19 cellular contexts compared by ENCODE assay signal in the genomic region with DNA sequence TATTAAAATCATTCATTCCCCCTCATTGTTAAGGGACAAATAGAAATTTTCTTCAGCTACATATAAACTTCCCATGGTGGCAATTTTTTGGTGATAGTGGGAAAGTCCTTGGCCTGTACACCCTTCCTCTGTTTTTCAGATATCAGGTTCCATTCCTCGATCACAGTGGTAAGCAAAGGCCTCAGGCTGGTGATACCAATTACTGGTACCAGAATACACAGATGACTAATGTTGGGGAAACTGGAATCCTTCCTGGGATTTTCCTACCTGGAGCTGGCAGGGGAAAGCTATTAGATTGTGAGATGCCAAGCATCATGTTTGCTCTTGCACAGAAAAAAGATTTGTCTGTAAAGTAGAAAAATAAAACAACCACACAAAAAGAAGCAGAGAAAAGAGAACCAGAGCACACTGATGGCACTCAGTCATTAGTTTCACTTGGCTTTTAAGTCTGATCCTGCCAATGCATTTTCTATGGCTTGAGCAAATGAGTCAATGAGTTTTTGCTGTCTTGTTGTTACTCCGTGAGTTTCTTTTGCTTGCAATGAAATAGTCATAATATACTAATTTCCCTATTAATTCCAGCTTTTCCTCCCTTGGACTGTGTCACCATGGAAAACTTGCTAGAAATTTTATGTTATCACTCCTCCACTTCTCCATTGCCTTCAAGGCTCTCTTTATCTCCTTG.
DNase-seq lines count a peak whose midpoint lies in the region; ATAC-seq, FAIRE-seq and TF ChIP-seq lines count a peak whose summit lies in the region.
"Had no signal": no experiment of that assay in that cellular context is flagged by ENCODE, and none has a peak within 500 bp of the region (broad histone marks: within the 10 kb centered on the region; RNA-seq: fewer than 3 reads in every experiment).

No MANE protein-coding gene starts in this region.

- H3K4me3 Mint-ChIP-seq in GM23338 (no peak overlapping the region), neural progenitor cell (no peak overlapping the region)
- no peak overlapping the region for H3K4me3 Mint-ChIP-seq in stimulated activated naive B cell treated with anti-CD40 and anti-IgM and Interleukin-4, amounts not matched to agents 10 μg/mL and 1 μg/mL and 100 μg/mL, for 72 hours
- H3K4me3 Mint-ChIP-seq: CD4-positive, alpha-beta memory T cell had no signal

- H3K4me2 ChIP-seq in GM23338, result no peak overlapping the region
- peak overlapping the region; percentile 5 for H3K4me2 ChIP-seq in neural progenitor cell

- ATAC-seq in GM23338 (no peak), HG02678 (IDR thresholded peaks at IDR 0.05; ENCODE audit: unreplicated experiment) (no peak)
- ATAC-seq in stimulated activated naive B cell treated with anti-CD40 and anti-IgM and Interleukin-4, amounts not matched to agents 10 μg/mL and 1 μg/mL and 100 μg/mL, for 72 hours (replicated peaks), result no peak
- ATAC-seq: HCT116 had no signal

- peaks cover 3% of the 10 kb centered on the region; the same call in 1 of the 3 replicates for H3K36me3 Mint-ChIP-seq in GM23338 (ENCODE audit: low read depth)
- peaks cover 4% of the 10 kb centered on the region for H3K36me3 Mint-ChIP-seq in neural progenitor cell
- H3K36me3 Mint-ChIP-seq in stimulated activated naive B cell treated with anti-CD40 and anti-IgM and Interleukin-4, amounts not matched to agents 10 μg/mL and 1 μg/mL and 100 μg/mL, for 72 hours, result no peaks in the 10 kb centered on the region
- H3K36me3 Mint-ChIP-seq: CD4-positive, alpha-beta memory T cell had no signal

- no peak overlapping the region for H3K4me3 ChIP-seq in GM23338
- no peak overlapping the region for H3K4me3 ChIP-seq in neural progenitor cell
- H3K4me3 ChIP-seq: SJCRH30 had no signal

- no peak overlapping the region for H3K27ac ChIP-seq in GM23338 (ENCODE audit: low read depth)
- H3K27ac ChIP-seq in neural progenitor cell, result no peak overlapping the region
- H3K27ac ChIP-seq: HL-60, SJCRH30 had no signal

- H3K9me3 ChIP-seq in neural progenitor cell (ENCODE audit: low read depth), result no peaks in the 10 kb centered on the region
- H3K9me3 ChIP-seq: BE2C, SJCRH30 had no signal

- H3K36me3 ChIP-seq in GM23338 (ENCODE audit: insufficient read depth), result no peaks in the 10 kb centered on the region
- H3K36me3 ChIP-seq in neural progenitor cell, result no peaks in the 10 kb centered on the region
- H3K36me3 ChIP-seq: BE2C had no signal

- H3K4me1 ChIP-seq in GM23338 (ENCODE audit: insufficient read depth) (peaks cover 18% of the 10 kb centered on the region; the same call in 1 of the 2 replicates), neural progenitor cell (peaks cover 60% of the 10 kb centered on the region)

- H4K20me1 ChIP-seq in GM23338 (replicated peaks; ENCODE audit: insufficient read depth) (no peaks in the 10 kb centered on the region), neural progenitor cell (ENCODE audit: low read depth) (no peaks in the 10 kb centered on the region)

- H3K4me1 Mint-ChIP-seq in GM23338, result peaks cover 39% of the 10 kb centered on the region
- peaks cover 9% of the 10 kb centered on the region for H3K4me1 Mint-ChIP-seq in neural progenitor cell
- H3K4me1 Mint-ChIP-seq in stimulated activated naive B cell treated with anti-CD40 and anti-IgM and Interleukin-4, amounts not matched to agents 10 μg/mL and 1 μg/mL and 100 μg/mL, for 72 hours, result no peaks in the 10 kb centered on the region
- H3K4me1 Mint-ChIP-seq: CD4-positive, alpha-beta memory T cell had no signal

- H3K9ac ChIP-seq in neural progenitor cell, result no peak overlapping the region

- H3F3A ChIP-seq in GM23338 (replicated peaks; ENCODE audit: low read depth) (no peaks in the 10 kb centered on the region), neural progenitor cell (ENCODE audit: low read depth) (peaks cover 7% of the 10 kb centered on the region)

- DNase-seq in GM23338 (ENCODE audit: low spot score), result no peak
- DNase-seq in NCI-H226, result peak; percentile 66
- peak; percentile 72 for DNase-seq in cerebellum (ENCODE audit: low spot score)
- no peak for DNase-seq in neural progenitor cell (ENCODE audit: low spot score)
- DNase-seq in stimulated activated naive B cell treated with anti-CD40 and anti-IgM and Interleukin-4, amounts not matched to agents 10 μg/mL and 1 μg/mL and 100 μg/mL, for 72 hours, result no peak
- DNase-seq in HTR-8/SVneo (ENCODE audit: insufficient read length, low spot score), result no peak
- DNase-seq: BE2C; CD4-positive, alpha-beta memory T cell; EL; KBM-7; NCI-H1105; NCI-H187; NCI-H510A; RPMI8226; SJCRH30 had no signal

- H2AFZ ChIP-seq in GM23338 (no peak overlapping the region), neural progenitor cell (replicated peaks) (no peak overlapping the region)

- H3K27ac Mint-ChIP-seq in GM23338 (peak overlapping the region; percentile 21), neural progenitor cell (no peak overlapping the region)
- H3K27ac Mint-ChIP-seq in stimulated activated naive B cell treated with anti-CD40 and anti-IgM and Interleukin-4, amounts not matched to agents 10 μg/mL and 1 μg/mL and 100 μg/mL, for 72 hours, result no peak overlapping the region
- H3K27ac Mint-ChIP-seq: CD4-positive, alpha-beta memory T cell had no signal

- no peaks in the 10 kb centered on the region for H3K9me2 ChIP-seq in GM23338 (ENCODE audit: insufficient read depth)

- H3K79me2 ChIP-seq in GM23338 (replicated peaks; ENCODE audit: insufficient read depth) (peaks cover 51% of the 10 kb centered on the region), neural progenitor cell (ENCODE audit: low read depth) (peaks cover 100% of the 10 kb centered on the region)

- H3K27me3 Mint-ChIP-seq in GM23338 (ENCODE audit: insufficient read depth, low read depth, poor library complexity) (peaks cover 4% of the 10 kb centered on the region), neural progenitor cell (ENCODE audit: insufficient read depth, low read depth) (no peaks in the 10 kb centered on the region)
- H3K27me3 Mint-ChIP-seq in stimulated activated naive B cell treated with anti-CD40 and anti-IgM and Interleukin-4, amounts not matched to agents 10 μg/mL and 1 μg/mL and 100 μg/mL, for 72 hours, result no peaks in the 10 kb centered on the region
- H3K27me3 Mint-ChIP-seq: CD4-positive, alpha-beta memory T cell had no signal

- FAIRE-seq in HTR-8/SVneo (lab: Jason Lieb, UNC), result no peak
- FAIRE-seq: GM18507 had no signal

- H3K27me3 ChIP-seq in GM23338 (ENCODE audit: insufficient read depth), result no peaks in the 10 kb centered on the region
- no peaks in the 10 kb centered on the region for H3K27me3 ChIP-seq in neural progenitor cell
- H3K27me3 ChIP-seq: BE2C, SJCRH30 had no signal

- TF ChIP-seq CTCF in GM23338 (conservative IDR thresholded peaks at IDR 0.05; ENCODE audit: low read depth in 2 of 2) (no peak), neural progenitor cell (IDR thresholded peaks at IDR 0.05) (no peak)

- H3K9me3 Mint-ChIP-seq in GM23338, result no peaks in the 10 kb centered on the region
- H3K9me3 Mint-ChIP-seq in neural progenitor cell, result peaks cover 4% of the 10 kb centered on the region
- H3K9me3 Mint-ChIP-seq in stimulated activated naive B cell treated with anti-CD40 and anti-IgM and Interleukin-4, amounts not matched to agents 10 μg/mL and 1 μg/mL and 100 μg/mL, for 72 hours, result no peaks in the 10 kb centered on the region

TF ChIP-seq in GM23338, 12 proteins besides CTCF, POLR2A, EP300 and RAD21:
- TF ChIP-seq ZNF114 (CRISPR knock-in tag; IDR thresholded peaks at IDR 0.05) (no peak), NANOG (IDR thresholded peaks at IDR 0.05; ENCODE audit: borderline replicate concordance) (no peak), JUNB (IDR thresholded peaks at IDR 0.05; ENCODE audit: unreplicated experiment) (no peak), EZH2 (IDR thresholded peaks at IDR 0.05; ENCODE audit: low read depth, unreplicated experiment) (no peak), CREB1 (CRISPR knock-in tag; IDR thresholded peaks at IDR 0.05; ENCODE audit: low read depth) (no peak), ZNF331 (CRISPR knock-in tag; IDR thresholded peaks at IDR 0.05; ENCODE audit: low read depth) (no peak)

Comparison
In these comparisons a context has a peak if more than half of its experiments do, and no peak if none do; other contexts are left out.
1. DNase-seq: peak in NCI-H226 (single experiment) and cerebellum (single experiment); none in GM23338 (single experiment), neural progenitor cell (single experiment), stimulated activated naive B cell treated with anti-CD40 and anti-IgM and Interleukin-4, amounts not matched to agents 10 μg/mL and 1 μg/mL and 100 μg/mL, for 72 hours (single experiment) and HTR-8/SVneo (single experiment).